In genomic region chr1:89635825-89636815, GRCh38 we compare ENCODE assay signal across 12 cellular contexts. TPM values are rescaled to one million over a fixed set of nuclear protein-coding genes. Genes with fewer than 3 reads are reported as not detected.
DNase-seq lines count a peak whose midpoint lies in the region; ATAC-seq and TF ChIP-seq lines count a peak whose summit lies in the region.
"Had no signal": no experiment of that assay in that cellular context is flagged by ENCODE, and none has a peak within 500 bp of the region (broad histone marks: within the 10 kb centered on the region; RNA-seq: fewer than 3 reads in every experiment).

No MANE protein-coding gene starts in this region.

- no peak overlapping the region for H3K4me3 ChIP-seq in CD8-positive, alpha-beta T cell (ENCODE audit: low read depth, low read length)
- H3K4me3 ChIP-seq in IMR-90 (ENCODE audit: insufficient read depth, low read depth, low read length) (peak overlapping the region; percentile 38; the same call in 1 of the 2 replicates), adipocyte (ENCODE audit: low read length) (no peak overlapping the region)

- peak overlapping the region; percentile 90 for H2AK5ac ChIP-seq in IMR-90 (ENCODE audit: low read depth, low read length)

- peak overlapping the region; percentile 75 for H3K23ac ChIP-seq in IMR-90 (ENCODE audit: low read depth, low read length)

- peak overlapping the region; percentile 23 for H3K27ac Mint-ChIP-seq in CD8-positive, alpha-beta T cell
- H3K27ac Mint-ChIP-seq: IgD-negative memory B cell, mesothelial cell of epicardium had no signal

- H3K9me1 ChIP-seq in IMR-90 (ENCODE audit: insufficient read depth, low read length), result no peaks in the 10 kb centered on the region; the same call in 1 of the 2 replicates

- DNase-seq in CD8-positive, alpha-beta T cell, result no peak
- DNase-seq in IMR-90 (peak; percentile 90), adipocyte (ENCODE audit: low read depth) (peak; percentile 57), lung microvascular endothelial cell (ENCODE audit: low read depth in 2 of 2) (peak; percentile 64 to 74), foreskin melanocyte (no peak), Ammon's horn (ENCODE audit: low spot score) (no peak)
- DNase-seq: activated CD4-positive, alpha-beta T cell treated with anti-CD3 and anti-CD28 coated beads for 48 hours; H7 had no signal

- H3K36me3 Mint-ChIP-seq in CD8-positive, alpha-beta T cell, result peaks cover 23% of the 10 kb centered on the region
- H3K36me3 Mint-ChIP-seq: IgD-negative memory B cell, mesothelial cell of epicardium had no signal

- H3K9ac ChIP-seq in IMR-90 (ENCODE audit: low read depth, low read length), result peak overlapping the region; percentile 82
- no peak overlapping the region for H3K9ac ChIP-seq in adipocyte (ENCODE audit: low read length)

- no peaks in the 10 kb centered on the region; the same call in 1 of the 2 replicates for H4K20me1 ChIP-seq in IMR-90 (ENCODE audit: insufficient read depth, low read length)

- no peaks in the 10 kb centered on the region for H3K36me3 ChIP-seq in CD8-positive, alpha-beta T cell (ENCODE audit: insufficient read depth, low read length)
- H3K36me3 ChIP-seq in IMR-90 (ENCODE audit: control insufficient read depth, insufficient read depth, low read length), result no peaks in the 10 kb centered on the region
- no peaks in the 10 kb centered on the region for H3K36me3 ChIP-seq in adipocyte (ENCODE audit: control insufficient read depth, insufficient read depth, low read length, severe bottlenecking)

- CTCF ChIA-PET in CD8-positive, alpha-beta T cell (lab: Charles Lee), result interaction anchor here (0.7 to 22.6 kb wide), 6 partner anchors 14 to 152 kb away, joined by 3 to 401 read pairs (median 4); no protein-coding TSS in a partner anchor
- CTCF ChIA-PET in IMR-90 (lab: Yijun Ruan, JAX), result interaction anchor here (0.5 to 3.3 kb wide), 3 partner anchors 13 to 728 kb away, joined by 3 to 19 read pairs (median 4); no protein-coding TSS in a partner anchor

- no peak overlapping the region for H3K27ac ChIP-seq in CD8-positive, alpha-beta T cell (ENCODE audit: low read depth, low read length)
- peak overlapping the region; percentile 99 for H3K27ac ChIP-seq in IMR-90 (ENCODE audit: insufficient read depth, low read length)

- H3K79me1 ChIP-seq in IMR-90 (ENCODE audit: low read depth in 1 of 2, low read length in 2 of 2), result peaks cover 10 to 42% of the 10 kb centered on the region in 2 experiments

- peak overlapping the region; percentile 70 for H2AK9ac ChIP-seq in IMR-90 (replicated peaks; ENCODE audit: low read depth, low read length, poor library complexity)

- no peaks in the 10 kb centered on the region for H3K9me3 Mint-ChIP-seq in CD8-positive, alpha-beta T cell
- H3K9me3 Mint-ChIP-seq: IgD-negative memory B cell, mesothelial cell of epicardium had no signal

- H3K4me2 ChIP-seq in IMR-90 (ENCODE audit: low read depth, low read length), result peak overlapping the region; percentile 99

- H3K18ac ChIP-seq in IMR-90 (ENCODE audit: low read depth, low read length), result peak overlapping the region; percentile 98

- BruUV-seq in IMR-90 (replicated peaks; lab: Mats Ljungman, UMichigan), result TSS peak; percentile 23

- peak overlapping the region; percentile 76 for H2BK15ac ChIP-seq in IMR-90 (ENCODE audit: low read depth, low read length)

- peak overlapping the region; percentile 87 for H4K91ac ChIP-seq in IMR-90 (ENCODE audit: insufficient read depth, low read depth, low read length)

- peak; percentile 28; the same call in 1 of the 2 replicates for TF ChIP-seq POLR2A in IMR-90 (IDR thresholded peaks at IDR 0.05; ENCODE audit: low read depth, low read length)

- no peak for TF ChIP-seq RAD21 in IMR-90 (IDR thresholded peaks at IDR 0.05; ENCODE audit: low read length)

- peak overlapping the region; percentile 85 for H3K56ac ChIP-seq in IMR-90 (ENCODE audit: extremely low read depth, insufficient read depth, low read length)

- no peak overlapping the region for H2AFZ ChIP-seq in IMR-90 (replicated peaks; ENCODE audit: low read length, poor library complexity)

- no peaks in the 10 kb centered on the region for H3K9me3 ChIP-seq in CD8-positive, alpha-beta T cell (ENCODE audit: low read length)
- H3K9me3 ChIP-seq in IMR-90 (ENCODE audit: control insufficient read depth, insufficient read depth, low read length) (no peaks in the 10 kb centered on the region), adipocyte (ENCODE audit: control insufficient read depth, low read length) (no peaks in the 10 kb centered on the region)

- H3K4me1 ChIP-seq in CD8-positive, alpha-beta T cell (ENCODE audit: insufficient read depth, low read length), result peaks cover 53% of the 10 kb centered on the region
- H3K4me1 ChIP-seq in IMR-90 (ENCODE audit: control insufficient read depth, insufficient read depth, low read length) (peaks cover 12% of the 10 kb centered on the region), adipocyte (ENCODE audit: control insufficient read depth, insufficient read depth, low read length) (peaks cover 19% of the 10 kb centered on the region)

- peak overlapping the region; percentile 88 for H2BK120ac ChIP-seq in IMR-90 (ENCODE audit: low read depth, low read length)

- peaks cover 71% of the 10 kb centered on the region for H3K4me1 Mint-ChIP-seq in CD8-positive, alpha-beta T cell (ENCODE audit: low read depth)

- peak overlapping the region; percentile 82 for H3K4ac ChIP-seq in IMR-90 (ENCODE audit: low read depth, low read length)

- no peak for ATAC-seq in CD8-positive, alpha-beta T cell
- ATAC-seq in IMR-90 (ENCODE audit: low read depth), result peak; percentile 6
- ATAC-seq in GM18502 (IDR thresholded peaks at IDR 0.05; ENCODE audit: poor library complexity, unreplicated experiment), result no peak
- ATAC-seq in HG03469 (IDR thresholded peaks at IDR 0.05; ENCODE audit: unreplicated experiment), result no peak

- dilution Hi-C loops in IMR-90 (cut with HindIII; ENCODE audit: low sequenced_read_pairs, unreplicated experiment), result no loop called here

- no peaks in the 10 kb centered on the region for H3K27me3 ChIP-seq in CD8-positive, alpha-beta T cell (ENCODE audit: insufficient read depth, low read length)
- no peaks in the 10 kb centered on the region for H3K27me3 ChIP-seq in IMR-90 (ENCODE audit: control insufficient read depth, insufficient read depth, low read length)
- no peaks in the 10 kb centered on the region for H3K27me3 ChIP-seq in adipocyte (replicated peaks; ENCODE audit: control insufficient read depth, insufficient read depth, low read length)

- peak overlapping the region; percentile 99 for H2BK5ac ChIP-seq in IMR-90 (ENCODE audit: low read depth, low read length, poor library complexity, severe bottlenecking)

- peak overlapping the region; percentile 64 for H3K14ac ChIP-seq in IMR-90 (replicated peaks; ENCODE audit: low read depth, low read length)

- peak overlapping the region; percentile 97 for H4K5ac ChIP-seq in IMR-90 (ENCODE audit: low read depth, low read length)

- H3K4me3 Mint-ChIP-seq in CD8-positive, alpha-beta T cell, result peak overlapping the region; percentile 66
- H3K4me3 Mint-ChIP-seq: mesothelial cell of epicardium had no signal

- POLR2A ChIA-PET in CD8-positive, alpha-beta T cell (lab: Charles Lee), result interaction anchor here (0.6 to 20.4 kb wide), 7 partner anchors 15 to 127 kb away, joined by 3 to 285 read pairs (median 4); partner anchors contain the start of gene LRRC8B
- POLR2A ChIA-PET in IMR-90 (lab: Charles Lee; ENCODE audit: unreplicated experiment), result no interaction called here

- WGBS in IMR-90 (ENCODE audit: extremely low coverage in 2 of 2, insufficient read length in 1 of 2), 2 experiments, result no CpG with 5 or more reads among the region's 6 CpGs

- in situ Hi-C loops in IMR-90 (cut with MboI; ENCODE audit: low sequenced_read_pairs), result loop anchor here (10.0 kb wide), 1 partner anchor 359 kb away; the partner anchor contains the start of gene ZNF326

- intact Hi-C loops in CD8-positive, alpha-beta T cell (cut with DNase I, micrococcal nuclease), result loop anchor here (2.0 to 10.0 kb wide), 3 partner anchors 17 to 219 kb away; no protein-coding TSS in a partner anchor
- intact Hi-C loops in IMR-90 (cut with micrococcal nuclease), result loop anchor here (2.0 to 5.0 kb wide), 2 partner anchors 17 to 361 kb away; partner anchors contain the start of gene ZNF326

- peak overlapping the region; percentile 93 for H2BK20ac ChIP-seq in IMR-90 (ENCODE audit: low read depth, low read length)

- H4K8ac ChIP-seq in IMR-90 (ENCODE audit: low read depth in 2 of 2, low read length in 2 of 2), result peak overlapping the region; percentile 76 to 93

- H3K27me3 Mint-ChIP-seq in CD8-positive, alpha-beta T cell (ENCODE audit: low read depth), result no peaks in the 10 kb centered on the region
- H3K27me3 Mint-ChIP-seq: IgD-negative memory B cell had no signal

- TF ChIP-seq CTCF in CD8-positive, alpha-beta T cell (IDR thresholded peaks at IDR 0.05), result no peak
- TF ChIP-seq CTCF in IMR-90 (conservative IDR thresholded peaks at IDR 0.05; ENCODE audit: low read depth, low read length), result no peak

TF ChIP-seq in IMR-90, 13 proteins besides CTCF, POLR2A, EP300 and RAD21:
- peak; percentile 97 for TF ChIP-seq FOS (IDR thresholded peaks at IDR 0.05; ENCODE audit: low read depth, low read length)
- TF ChIP-seq MXI1 (IDR thresholded peaks at IDR 0.05; ENCODE audit: borderline replicate concordance, low read depth, low read length), result no peak
- TF ChIP-seq MAFK (IDR thresholded peaks at IDR 0.05; ENCODE audit: low read depth, low read length), result no peak
- no peak for TF ChIP-seq CHD1 (IDR thresholded peaks at IDR 0.05; ENCODE audit: low read depth, low read length)

RNA-seq across cellular contexts. Expression of gene LRRC8C, which starts 3.2 kb away (rescaled TPM):
- 10 to 100 TPM; 24.0 to 26.7 TPM for total RNA-seq in CD8-positive, alpha-beta T cell
- total RNA-seq in IMR-90 (2012; rRNA removed) (12.9 and 15.3 TPM in 2 replicates), lung microvascular endothelial cell (13.9 and 16.3 TPM in 2 replicates)
- 6.5 TPM in 2 replicates for polyA plus RNA-seq in IMR-90 (2012; rRNA removed)
- polyA plus RNA-seq in IMR-90 (2012; cell fraction: cytosol; rRNA removed), result 2.1 and 2.3 TPM in 2 replicates
- 1.2 and 3.8 TPM in 2 replicates for polyA plus RNA-seq in IMR-90 (2012; cell fraction: nucleus; rRNA removed; ENCODE audit: low replicate concordance)

Comparison
In these comparisons a context has a peak if more than half of its experiments do, and no peak if none do; other contexts are left out.
1. DNase-seq: peak in IMR-90 (single experiment), adipocyte (single experiment) and lung microvascular endothelial cell (2 of 2); none in CD8-positive, alpha-beta T cell (0 of 7), foreskin melanocyte (single experiment) and Ammon's horn (single experiment).